25 cellular contexts compared by ENCODE assay signal in the genomic region with DNA sequence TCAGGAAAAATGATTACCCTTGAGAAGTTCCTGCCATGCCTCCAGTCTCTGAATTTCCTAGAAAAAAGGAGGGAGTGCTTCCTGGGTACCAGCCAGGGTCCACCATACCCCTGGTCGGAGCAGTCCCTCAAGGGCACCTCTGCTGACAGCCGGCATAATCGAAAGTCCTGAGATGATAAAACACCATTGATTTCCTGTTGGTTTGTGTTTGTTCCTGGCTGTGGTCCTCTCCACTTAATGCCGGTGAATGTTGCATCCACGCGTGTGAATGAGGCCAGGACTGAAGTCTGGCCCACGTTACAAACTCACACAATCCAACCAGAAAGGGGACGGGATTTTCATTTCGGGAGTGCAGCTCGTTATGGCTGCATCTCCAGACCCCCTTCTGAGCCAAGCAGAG.
"Had no signal": no experiment of that assay in that cellular context is flagged by ENCODE, and none has a peak within 500 bp of the region (broad histone marks: within the 10 kb centered on the region; RNA-seq: fewer than 3 reads in every experiment).

No MANE protein-coding gene starts in this region.

- H3K9me3 ChIP-seq: esophagus squamous epithelium, gastrocnemius medialis, lower lobe of right lung, mucosa of descending colon had no signal

- H3K4me3 ChIP-seq: coronary artery, dorsolateral prefrontal cortex, gastrocnemius medialis, heart right ventricle, left lung, lower lobe of right lung, mucosa of descending colon had no signal

- H3K4me1 Mint-ChIP-seq: naive B cell had no signal

- H3K36me3 ChIP-seq: esophagus squamous epithelium, gastrocnemius medialis, heart right ventricle, left lung, lower lobe of right lung had no signal

- H3K4me1 ChIP-seq: gastrocnemius medialis, heart right ventricle, left lung, lower lobe of right lung had no signal

- ATAC-seq: gastrocnemius medialis, heart right ventricle, left cardiac atrium, left lung, left ventricle myocardium superior, lower lobe of right lung, mucosa of descending colon had no signal

- H3K27ac ChIP-seq: coronary artery, esophagus squamous epithelium, gastrocnemius medialis, heart right ventricle, left lung, lower lobe of right lung had no signal

- FAIRE-seq: colon, endothelial cell of umbilical vein, islet of Langerhans, keratinocyte had no signal

- H3K27ac Mint-ChIP-seq: mesothelial cell of epicardium, naive B cell had no signal

- H3K36me3 Mint-ChIP-seq: mesothelial cell of epicardium, naive B cell had no signal

- H3K27me3 Mint-ChIP-seq: naive B cell had no signal

- H3K4me3 Mint-ChIP-seq: mesothelial cell of epicardium had no signal

- DNase-seq: dermis blood vessel endothelial cell; effector CD4-positive, alpha-beta T cell; effector memory CD4-positive, alpha-beta T cell; esophagus squamous epithelium; foreskin fibroblast; foreskin melanocyte; gastrocnemius medialis; glutamatergic neuron; head of caudate nucleus; heart right ventricle; hippocampal formation; left cardiac atrium; left lung; left ventricle myocardium superior; lower lobe of right lung; mesenchymal stem cell; mucosa of descending colon; naive B cell had no signal

- H3K27me3 ChIP-seq: esophagus squamous epithelium, gastrocnemius medialis had no signal
